In the genomic region with DNA sequence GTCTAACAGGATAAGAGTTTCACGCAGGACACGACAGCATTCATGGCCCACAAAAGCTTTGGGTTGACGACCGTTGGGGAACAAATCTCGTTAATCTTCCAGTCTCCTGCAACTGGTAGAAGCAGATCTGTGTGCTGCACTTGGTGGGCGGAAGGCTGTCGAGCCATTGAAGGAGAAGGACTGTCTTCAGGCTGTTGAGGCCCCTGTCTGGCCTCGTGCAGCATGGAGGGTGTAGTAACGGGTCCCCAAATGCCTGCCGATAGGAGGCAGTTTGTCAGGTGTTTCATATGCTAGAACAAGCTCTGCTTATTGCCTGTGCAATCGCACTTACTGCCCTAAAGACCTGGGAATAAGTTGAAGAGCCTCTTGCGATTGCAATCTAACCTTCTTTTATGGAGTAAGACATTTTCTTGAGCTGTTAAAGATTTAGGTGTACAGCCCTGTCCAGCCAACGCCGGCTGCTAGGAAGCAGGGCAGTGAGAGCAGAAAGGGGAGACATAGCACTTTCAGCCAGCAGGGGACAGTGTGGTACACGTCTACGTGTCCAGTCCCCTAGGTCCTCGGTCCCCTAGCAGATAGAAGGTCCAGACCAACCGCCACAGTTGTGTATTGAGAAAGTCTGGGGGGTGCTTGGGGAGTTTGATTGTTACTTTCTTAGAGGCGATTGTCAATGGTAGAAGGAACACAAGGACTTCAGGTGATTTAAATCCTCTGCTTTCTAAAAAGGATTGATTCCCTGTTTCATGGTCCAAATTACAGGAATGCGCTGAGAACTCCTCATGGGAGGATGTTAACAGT, we compare ENCODE assay signal across 8 cellular contexts.
A peak's percentile ranks its signal among the peaks of the same experiment; 100 is the strongest.
DNase-seq lines count a peak whose midpoint lies in the region; ATAC-seq, FAIRE-seq and TF ChIP-seq lines count a peak whose summit lies in the region.

No MANE protein-coding gene starts in this region.

- TF ChIP-seq RAD21 in liver (IDR thresholded peaks at IDR 0.05) = peak; percentile 83 to 92

- H3K27me3 ChIP-seq in BE2C (no peaks in the 10 kb centered on the region), liver (ENCODE audit: control insufficient read depth in 4 of 4, insufficient read depth in 4 of 4, low read length in 3 of 4) (no peaks in the 10 kb centered on the region)

- H3K9me3 ChIP-seq in BE2C = no peaks in the 10 kb centered on the region
- no peaks in the 10 kb centered on the region for H3K9me3 ChIP-seq in liver (ENCODE audit: control insufficient read depth in 4 of 4, low read length in 3 of 4)

- FAIRE-seq in urothelium cell line (lab: Jason Lieb, UNC) = no peak

- H3K4me3 ChIP-seq in BE2C (ENCODE audit: low read depth, low read length) (no peak overlapping the region), cardiac fibroblast (replicated peaks in 1 of 2; ENCODE audit: low read depth in 2 of 2, low read length in 2 of 2) (no peak overlapping the region), liver (ENCODE audit: low read depth in 1 of 3, low read length in 3 of 3) (no peak overlapping the region)

- peak; percentile 49 for DNase-seq in BE2C
- DNase-seq in GM20000 (ENCODE audit: low spot score) = peak; percentile 61
- DNase-seq in OCI-M1 (lab: John Stamatoyannopoulos, UW) = peak; percentile 71
- peak; percentile 72 to 75 for DNase-seq in cardiac fibroblast (ENCODE audit: low read depth in 2 of 2)
- peak; percentile 11 for DNase-seq in urothelium cell line (ENCODE audit: low spot score)

- H3K9ac ChIP-seq in liver (ENCODE audit: low read depth in 1 of 2, low read length in 2 of 2) = no peak overlapping the region

- H3K4me1 ChIP-seq in BE2C (no peaks in the 10 kb centered on the region), liver (ENCODE audit: control insufficient read depth in 4 of 4, insufficient read depth in 4 of 4, low read length in 3 of 4) (peaks cover 0 to 4% (median under 1%) of the 10 kb centered on the region in 4 donors)

- H3K36me3 ChIP-seq in BE2C (no peaks in the 10 kb centered on the region), liver (ENCODE audit: control insufficient read depth in 4 of 4, insufficient read depth in 3 of 4, low read depth in 1 of 4, low read length in 3 of 4) (no peaks in the 10 kb centered on the region)

- ATAC-seq in GM18519 (IDR thresholded peaks at IDR 0.05; ENCODE audit: low FRiP score, unreplicated experiment) (no peak), GM21723 (IDR thresholded peaks at IDR 0.05; ENCODE audit: unreplicated experiment) (no peak)

- WGBS in liver = 65% methylated on average over 20 of the region's 20 CpGs

- TF ChIP-seq CTCF in BE2C (IDR thresholded peaks at IDR 0.05; ENCODE audit: low read depth, low read length) (peak; percentile 65), GM20000 (IDR thresholded peaks at IDR 0.05; ENCODE audit: extremely low read depth, missing control alignments) (peak; percentile 34), cardiac fibroblast (IDR thresholded peaks at IDR 0.05; ENCODE audit: low read depth, low read length) (peak; percentile 97), liver (IDR thresholded peaks at IDR 0.05; ENCODE audit: low read depth, low read length, missing input control) (peak; percentile 95)

- no peak overlapping the region for H3K27ac ChIP-seq in liver (ENCODE audit: low read depth in 1 of 2, low read length in 2 of 2)

TF ChIP-seq in liver, 16 proteins besides CTCF, POLR2A, EP300 and RAD21:
- TF ChIP-seq NR2F2 (IDR thresholded peaks at IDR 0.05) (no peak), EGR1 (IDR thresholded peaks at IDR 0.05; ENCODE audit: low read depth in 2 of 2) (no peak), RXRA (IDR thresholded peaks at IDR 0.05) (no peak), SP1 (IDR thresholded peaks at IDR 0.05) (no peak), FOXA2 (IDR thresholded peaks at IDR 0.05) (no peak), JUND (IDR thresholded peaks at IDR 0.05) (no peak), HNF4G (IDR thresholded peaks at IDR 0.05) (no peak), GABPA (IDR thresholded peaks at IDR 0.05 in 1 of 2, conservative IDR thresholded peaks at IDR 0.05 in 1 of 2) (no peak), TAF1 (conservative IDR thresholded peaks at IDR 0.05) (no peak)
- TF ChIP-seq, protein P1, sequence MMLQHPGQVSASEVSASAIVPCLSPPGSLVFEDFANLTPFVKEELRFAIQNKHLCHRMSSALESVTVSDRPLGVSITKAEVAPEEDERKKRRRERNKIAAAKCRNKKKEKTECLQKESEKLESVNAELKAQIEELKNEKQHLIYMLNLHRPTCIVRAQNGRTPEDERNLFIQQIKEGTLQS (IDR thresholded peaks at IDR 0.05) = no peak
- TF ChIP-seq, protein P2, sequence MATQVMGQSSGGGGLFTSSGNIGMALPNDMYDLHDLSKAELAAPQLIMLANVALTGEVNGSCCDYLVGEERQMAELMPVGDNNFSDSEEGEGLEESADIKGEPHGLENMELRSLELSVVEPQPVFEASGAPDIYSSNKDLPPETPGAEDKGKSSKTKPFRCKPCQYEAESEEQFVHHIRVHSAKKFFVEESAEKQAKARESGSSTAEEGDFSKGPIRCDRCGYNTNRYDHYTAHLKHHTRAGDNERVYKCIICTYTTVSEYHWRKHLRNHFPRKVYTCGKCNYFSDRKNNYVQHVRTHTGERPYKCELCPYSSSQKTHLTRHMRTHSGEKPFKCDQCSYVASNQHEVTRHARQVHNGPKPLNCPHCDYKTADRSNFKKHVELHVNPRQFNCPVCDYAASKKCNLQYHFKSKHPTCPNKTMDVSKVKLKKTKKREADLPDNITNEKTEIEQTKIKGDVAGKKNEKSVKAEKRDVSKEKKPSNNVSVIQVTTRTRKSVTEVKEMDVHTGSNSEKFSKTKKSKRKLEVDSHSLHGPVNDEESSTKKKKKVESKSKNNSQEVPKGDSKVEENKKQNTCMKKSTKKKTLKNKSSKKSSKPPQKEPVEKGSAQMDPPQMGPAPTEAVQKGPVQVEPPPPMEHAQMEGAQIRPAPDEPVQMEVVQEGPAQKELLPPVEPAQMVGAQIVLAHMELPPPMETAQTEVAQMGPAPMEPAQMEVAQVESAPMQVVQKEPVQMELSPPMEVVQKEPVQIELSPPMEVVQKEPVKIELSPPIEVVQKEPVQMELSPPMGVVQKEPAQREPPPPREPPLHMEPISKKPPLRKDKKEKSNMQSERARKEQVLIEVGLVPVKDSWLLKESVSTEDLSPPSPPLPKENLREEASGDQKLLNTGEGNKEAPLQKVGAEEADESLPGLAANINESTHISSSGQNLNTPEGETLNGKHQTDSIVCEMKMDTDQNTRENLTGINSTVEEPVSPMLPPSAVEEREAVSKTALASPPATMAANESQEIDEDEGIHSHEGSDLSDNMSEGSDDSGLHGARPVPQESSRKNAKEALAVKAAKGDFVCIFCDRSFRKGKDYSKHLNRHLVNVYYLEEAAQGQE (IDR thresholded peaks at IDR 0.05) = no peak
- TF ChIP-seq, protein P3, sequence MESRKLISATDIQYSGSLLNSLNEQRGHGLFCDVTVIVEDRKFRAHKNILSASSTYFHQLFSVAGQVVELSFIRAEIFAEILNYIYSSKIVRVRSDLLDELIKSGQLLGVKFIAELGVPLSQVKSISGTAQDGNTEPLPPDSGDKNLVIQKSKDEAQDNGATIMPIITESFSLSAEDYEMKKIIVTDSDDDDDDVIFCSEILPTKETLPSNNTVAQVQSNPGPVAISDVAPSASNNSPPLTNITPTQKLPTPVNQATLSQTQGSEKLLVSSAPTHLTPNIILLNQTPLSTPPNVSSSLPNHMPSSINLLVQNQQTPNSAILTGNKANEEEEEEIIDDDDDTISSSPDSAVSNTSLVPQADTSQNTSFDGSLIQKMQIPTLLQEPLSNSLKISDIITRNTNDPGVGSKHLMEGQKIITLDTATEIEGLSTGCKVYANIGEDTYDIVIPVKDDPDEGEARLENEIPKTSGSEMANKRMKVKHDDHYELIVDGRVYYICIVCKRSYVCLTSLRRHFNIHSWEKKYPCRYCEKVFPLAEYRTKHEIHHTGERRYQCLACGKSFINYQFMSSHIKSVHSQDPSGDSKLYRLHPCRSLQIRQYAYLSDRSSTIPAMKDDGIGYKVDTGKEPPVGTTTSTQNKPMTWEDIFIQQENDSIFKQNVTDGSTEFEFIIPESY (IDR thresholded peaks at IDR 0.05) = no peak
- TF ChIP-seq, protein P4, sequence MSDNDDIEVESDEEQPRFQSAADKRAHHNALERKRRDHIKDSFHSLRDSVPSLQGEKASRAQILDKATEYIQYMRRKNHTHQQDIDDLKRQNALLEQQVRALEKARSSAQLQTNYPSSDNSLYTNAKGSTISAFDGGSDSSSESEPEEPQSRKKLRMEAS (IDR thresholded peaks at IDR 0.05) = no peak

Comparison
In these comparisons a context has a peak if more than half of its experiments do, and no peak if none do; other contexts are left out.
1. DNase-seq: peak in every context shown above with its lines; median percentile 74 in cardiac fibroblast; 71 in OCI-M1; 61 in GM20000; 49 in BE2C; 11 in urothelium cell line.
2. CTCF ChIP-seq: peak in every context shown above with its lines; median percentile 97 in cardiac fibroblast; 95 in liver; 65 in BE2C; 34 in GM20000.